ENCODE assay signal across 8 cellular contexts in genomic region chr6:6696867-6697531, GRCh38.
DNase-seq lines count a peak whose midpoint lies in the region; ATAC-seq and TF ChIP-seq lines count a peak whose summit lies in the region.

No MANE protein-coding gene starts in this region.

- peak overlapping the region; percentile 19 to 60 for H3K9ac ChIP-seq in mucosa of rectum (ENCODE audit: low read depth in 1 of 2, low read length in 2 of 2)

- intact Hi-C loops in Panc1 (cut with micrococcal nuclease; ENCODE audit: unreplicated experiment): no loop called here

- no peaks in the 10 kb centered on the region for H3K27me3 ChIP-seq in Panc1 (ENCODE audit: control insufficient read depth, insufficient read depth, low read length)
- no peaks in the 10 kb centered on the region for H3K27me3 ChIP-seq in mucosa of rectum (ENCODE audit: control insufficient read depth in 2 of 2, insufficient read depth in 2 of 2, low read length in 2 of 2)

- no peak overlapping the region for H3K4me3 ChIP-seq in Panc1 (ENCODE audit: low read depth in 2 of 2, low read length in 2 of 2)
- no peak overlapping the region for H3K4me3 ChIP-seq in epithelial cell of esophagus (ENCODE audit: low read length)
- H3K4me3 ChIP-seq in mucosa of rectum (ENCODE audit: low read length in 2 of 2): no peak overlapping the region

- POLR2A ChIA-PET in Panc1 (lab: Charles Lee): no interaction called here

- in situ Hi-C loops in Panc1 (cut with HindIII; ENCODE audit: low pct_unique_long_range_greater_than_20kb, low sequenced_read_pairs): no loop called here

- ATAC-seq in Panc1 (no peak), HG03159 (IDR thresholded peaks at IDR 0.05; ENCODE audit: unreplicated experiment) (no peak), HG03460 (IDR thresholded peaks at IDR 0.05; ENCODE audit: unreplicated experiment) (no peak), HG02840 (IDR thresholded peaks at IDR 0.05; ENCODE audit: low FRiP score, unreplicated experiment) (no peak)

- H3K9me3 ChIP-seq in Panc1 (ENCODE audit: control insufficient read depth, insufficient read depth, low read depth, low read length) (no peaks in the 10 kb centered on the region), mucosa of rectum (ENCODE audit: control insufficient read depth in 2 of 2, low read length in 2 of 2) (no peaks in the 10 kb centered on the region)

- H3K4me1 ChIP-seq in Panc1 (ENCODE audit: control insufficient read depth, insufficient read depth, low read length): no peaks in the 10 kb centered on the region
- H3K4me1 ChIP-seq in mucosa of rectum (ENCODE audit: control insufficient read depth in 2 of 2, insufficient read depth in 2 of 2, low read length in 2 of 2): peaks cover 75% of the 10 kb centered on the region in 2 donors

- no peaks in the 10 kb centered on the region for H3K36me3 ChIP-seq in Panc1 (ENCODE audit: control insufficient read depth, insufficient read depth, low read length)
- H3K36me3 ChIP-seq in mucosa of rectum (ENCODE audit: control insufficient read depth in 2 of 2, insufficient read depth in 2 of 2, low read length in 2 of 2): no peaks in the 10 kb centered on the region

- CTCF ChIA-PET in Panc1 (lab: Charles Lee): interaction anchor here (0.5 to 1.3 kb wide), 3 partner anchors 10 to 172 kb away, joined by 3 to 7 read pairs (median 3); no protein-coding TSS in a partner anchor

- TF ChIP-seq CTCF in Panc1 (IDR thresholded peaks at IDR 0.05) (peak; percentile 85), epithelial cell of esophagus (IDR thresholded peaks at IDR 0.05; ENCODE audit: insufficient read depth, low read depth, low read length, missing control alignments) (peak; percentile 77)

- BruUV-seq in Panc1 (replicated peaks; lab: Mats Ljungman, UMichigan): no TSS peak

- peak; percentile 27 for DNase-seq in DMS 273 treated with DMSO at 0.1 percent for 48 hours (lab: John Stamatoyannopoulos, UW)
- peak; percentile 48 for DNase-seq in HuH-7 (ENCODE audit: low spot score)
- no peak for DNase-seq in Panc1 (ENCODE audit: low read depth, low spot score)
- DNase-seq in epithelial cell of esophagus (ENCODE audit: low read depth): peak; percentile 89

- H3K27ac ChIP-seq in Panc1 (ENCODE audit: low read length) (no peak overlapping the region), mucosa of rectum (ENCODE audit: low read depth in 2 of 2, low read length in 2 of 2) (peak overlapping the region; percentile 85 to 90)
